Comparison of ENCODE assay signal across 8 cellular contexts in the genomic region with DNA sequence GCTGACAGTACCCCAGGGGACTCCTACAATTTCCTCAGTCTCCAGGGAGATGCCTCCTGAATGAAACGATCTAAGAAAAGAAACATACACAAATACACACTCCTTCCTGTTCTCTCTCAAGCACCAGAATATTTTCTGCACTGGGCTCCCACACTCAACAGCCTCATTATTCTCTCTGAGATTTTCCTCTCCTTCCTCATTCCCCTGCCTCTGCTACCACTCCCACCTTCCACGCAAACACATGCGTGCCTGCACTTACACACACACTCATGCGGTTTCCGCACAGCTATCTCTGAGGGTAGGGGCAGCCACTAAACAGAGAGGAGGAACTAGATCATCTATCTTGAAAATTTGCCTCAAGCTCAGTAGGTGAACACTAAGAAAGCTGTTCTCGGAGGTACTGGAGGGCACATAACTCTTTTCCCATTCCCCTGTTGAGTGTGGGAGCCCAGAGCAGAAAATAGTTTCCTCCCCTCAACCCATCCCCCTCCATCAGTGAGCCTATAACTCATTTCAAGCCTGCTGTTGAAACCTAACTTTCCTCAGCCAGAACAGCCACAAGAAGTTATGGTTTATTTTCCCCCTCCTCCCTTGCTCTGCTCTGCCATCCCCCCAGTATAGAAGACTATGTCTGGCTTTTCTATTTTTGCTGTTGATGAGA. TPM values are rescaled to one million over a fixed set of nuclear protein-coding genes. Genes with fewer than 3 reads are reported as not detected.
DNase-seq lines count a peak whose midpoint lies in the region; ATAC-seq and TF ChIP-seq lines count a peak whose summit lies in the region.

No MANE protein-coding gene starts in this region.

- H3K27me3 ChIP-seq in HL-60 (ENCODE audit: insufficient read depth, poor library complexity, severe bottlenecking) (no peaks in the 10 kb centered on the region), muscle layer of duodenum (ENCODE audit: low read depth, low read length) (no peaks in the 10 kb centered on the region)

- peaks cover 3% of the 10 kb centered on the region for H3K27me3 Mint-ChIP-seq in activated T-helper 2 cell treated with anti-CD3 and anti-CD28 coated beads, Interferon-gamma antibody, Interleukin-2, Interleukin-4, amounts not matched to agents 10 μg/mL and 5 μg/mL and 100 μg/mL, durations not matched to agents 14 hours and 24 hours and 36 hours (ENCODE audit: low read depth)

- no peak for TF ChIP-seq CTCF in GM12875 (IDR thresholded peaks at IDR 0.05; ENCODE audit: borderline replicate concordance, insufficient read depth, low read depth, low read length)
- no peak for TF ChIP-seq CTCF in HL-60 (IDR thresholded peaks at IDR 0.05; ENCODE audit: insufficient read depth, low read length)

- peak overlapping the region; percentile 50 for H3K4me3 Mint-ChIP-seq in activated T-helper 2 cell treated with anti-CD3 and anti-CD28 coated beads, Interferon-gamma antibody, Interleukin-2, Interleukin-4, amounts not matched to agents 10 μg/mL and 5 μg/mL and 100 μg/mL, durations not matched to agents 14 hours and 24 hours and 36 hours (ENCODE audit: low read depth)

- peak overlapping the region; percentile 6 for H3K4me3 ChIP-seq in GM12875 (ENCODE audit: low read depth, low read length)
- H3K4me3 ChIP-seq in HL-60 (replicated peaks; ENCODE audit: insufficient read depth, low read length) = no peak overlapping the region
- peak overlapping the region; percentile 22 to 23 for H3K4me3 ChIP-seq in muscle layer of duodenum (ENCODE audit: low read depth in 1 of 2, low read length in 2 of 2)

- DNase-seq in HL-60 (ENCODE audit: low read depth in 1 of 2, low spot score in 1 of 2) (peak; percentile 71 to 97), 8988T (no peak), NCI-H526 treated with DMSO at 0.1 percent for 48 hours (lab: John Stamatoyannopoulos, UW) (no peak), iPS-NIHi11 (ENCODE audit: low spot score) (no peak)
- peak; percentile 56 for DNase-seq in activated T-helper 2 cell treated with anti-CD3 and anti-CD28 coated beads, Interferon-gamma antibody, Interleukin-2, Interleukin-4, amounts not matched to agents 10 μg/mL and 5 μg/mL and 100 μg/mL, durations not matched to agents 14 hours and 24 hours and 36 hours (ENCODE audit: low spot score)

- peak; percentile 88 for ATAC-seq in GM21447 (IDR thresholded peaks at IDR 0.05; ENCODE audit: unreplicated experiment)

- H3K4me1 ChIP-seq in muscle layer of duodenum (ENCODE audit: control insufficient read depth in 1 of 2, insufficient read depth in 2 of 2, low read length in 2 of 2) = no peaks in the 10 kb centered on the region

- H3K9me3 ChIP-seq in muscle layer of duodenum (ENCODE audit: control insufficient read depth in 1 of 2, low read length in 2 of 2) = no peaks in the 10 kb centered on the region

- intact Hi-C loops in activated T-helper 2 cell treated with anti-CD3 and anti-CD28 coated beads, Interferon-gamma antibody, Interleukin-2, Interleukin-4, amounts not matched to agents 10 μg/mL and 5 μg/mL and 100 μg/mL, durations not matched to agents 14 hours and 24 hours and 36 hours (cut with micrococcal nuclease) = loop anchor here (2.0 kb wide), 3 partner anchors 21 to 37 kb away; no protein-coding TSS in a partner anchor

- H3K36me3 Mint-ChIP-seq in activated T-helper 2 cell treated with anti-CD3 and anti-CD28 coated beads, Interferon-gamma antibody, Interleukin-2, Interleukin-4, amounts not matched to agents 10 μg/mL and 5 μg/mL and 100 μg/mL, durations not matched to agents 14 hours and 24 hours and 36 hours (ENCODE audit: low read depth) = peaks cover 17% of the 10 kb centered on the region

- H3K27ac Mint-ChIP-seq in activated T-helper 2 cell treated with anti-CD3 and anti-CD28 coated beads, Interferon-gamma antibody, Interleukin-2, Interleukin-4, amounts not matched to agents 10 μg/mL and 5 μg/mL and 100 μg/mL, durations not matched to agents 14 hours and 24 hours and 36 hours = peak overlapping the region; percentile 78

- H3K9me3 Mint-ChIP-seq in activated T-helper 2 cell treated with anti-CD3 and anti-CD28 coated beads, Interferon-gamma antibody, Interleukin-2, Interleukin-4, amounts not matched to agents 10 μg/mL and 5 μg/mL and 100 μg/mL, durations not matched to agents 14 hours and 24 hours and 36 hours = peaks cover 25% of the 10 kb centered on the region

- H3K36me3 ChIP-seq in muscle layer of duodenum (ENCODE audit: control insufficient read depth in 1 of 2, insufficient read depth in 2 of 2, low read length in 2 of 2) = no peaks in the 10 kb centered on the region

- peak overlapping the region; percentile 67 for H3K27ac ChIP-seq in HL-60 (replicated peaks)
- no peak overlapping the region for H3K27ac ChIP-seq in muscle layer of duodenum (ENCODE audit: low read length)

- H3K4me1 Mint-ChIP-seq in activated T-helper 2 cell treated with anti-CD3 and anti-CD28 coated beads, Interferon-gamma antibody, Interleukin-2, Interleukin-4, amounts not matched to agents 10 μg/mL and 5 μg/mL and 100 μg/mL, durations not matched to agents 14 hours and 24 hours and 36 hours (ENCODE audit: low read depth) = peaks cover 29% of the 10 kb centered on the region

RNA-seq across cellular contexts. Expression of gene TIPARP, which starts 30.5 kb away (rescaled TPM):
- total RNA-seq in activated T-helper 2 cell treated with anti-CD3 and anti-CD28 coated beads, Interferon-gamma antibody, Interleukin-2, Interleukin-4, amounts not matched to agents 10 μg/mL and 5 μg/mL and 100 μg/mL, durations not matched to agents 14 hours and 24 hours and 36 hours = 22.1 and 22.8 TPM in 2 replicates

Comparison
In these comparisons a context has a peak if more than half of its experiments do, and no peak if none do; other contexts are left out.
1. DNase-seq: peak in HL-60 (2 of 2) and activated T-helper 2 cell treated with anti-CD3 and anti-CD28 coated beads, Interferon-gamma antibody, Interleukin-2, Interleukin-4, amounts not matched to agents 10 μg/mL and 5 μg/mL and 100 μg/mL, durations not matched to agents 14 hours and 24 hours and 36 hours (single experiment); none in 8988T (single experiment), NCI-H526 treated with DMSO at 0.1 percent for 48 hours (single experiment) and iPS-NIHi11 (single experiment).